32 cellular contexts compared by ENCODE assay signal in the genomic region with DNA sequence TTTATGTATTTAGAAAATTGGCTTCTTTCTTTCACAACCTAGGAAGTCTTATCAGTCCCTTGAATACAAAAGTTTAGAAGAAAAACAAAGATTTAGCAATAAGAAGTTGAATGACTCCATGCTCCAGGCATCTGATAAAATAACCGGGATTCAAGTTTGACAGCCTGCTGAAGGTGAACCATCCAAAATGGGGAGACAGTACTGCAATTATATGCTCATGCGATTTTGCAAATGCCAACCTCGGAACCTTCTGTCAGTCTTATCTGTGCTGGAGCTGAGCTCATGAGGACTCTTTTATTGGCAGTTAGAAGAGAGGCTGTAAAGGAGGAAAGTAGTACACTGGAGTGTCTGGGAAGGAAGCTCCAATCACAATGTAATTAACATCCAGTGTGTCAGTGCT.
A peak's percentile ranks its signal among the peaks of the same experiment; 100 is the strongest.
DNase-seq lines count a peak whose midpoint lies in the region; ATAC-seq and TF ChIP-seq lines count a peak whose summit lies in the region.
"Had no signal": no experiment of that assay in that cellular context is flagged by ENCODE, and none has a peak within 500 bp of the region (broad histone marks: within the 10 kb centered on the region; RNA-seq: fewer than 3 reads in every experiment).

No MANE protein-coding gene starts in this region.

- H2AFZ ChIP-seq in ACC112 (ENCODE audit: low read length, unreplicated experiment) (no peak overlapping the region), HCT116 (ENCODE audit: low read depth, low read length, poor library complexity, severe bottlenecking) (no peak overlapping the region)

- H3K27me3 ChIP-seq in ACC112 (ENCODE audit: insufficient read depth, low read length) (no peaks in the 10 kb centered on the region), HCT116 (ENCODE audit: insufficient read depth, low read length) (no peaks in the 10 kb centered on the region)
- H3K27me3 ChIP-seq: dorsolateral prefrontal cortex, left lung, SJSA1, stomach, transverse colon had no signal

- TSS peak; percentile 44 for BruUV-seq in HCT116 (replicated peaks; lab: Mats Ljungman, UMichigan)

- RAD21 ChIA-PET in HCT116 (lab: Charles Lee; ENCODE audit: low non-redundant PET in 1 of 2, low total read pairs in 2 of 2, uncharacterized antibody in 2 of 2, unreplicated experiment in 2 of 2) = no interaction called here

- no peak for TF ChIP-seq POLR2A in HCT116 (IDR thresholded peaks at IDR 0.05; ENCODE audit: borderline replicate concordance, extremely low read depth, insufficient read depth, insufficient read length)

- no peaks in the 10 kb centered on the region for H4K20me1 ChIP-seq in HCT116 (ENCODE audit: insufficient read depth)

- H3K4me2 ChIP-seq in HCT116 (ENCODE audit: low read length) = no peak overlapping the region

- H3K9me2 ChIP-seq in HCT116 (ENCODE audit: insufficient read depth) = no peaks in the 10 kb centered on the region

- intact Hi-C loops in HCT116 (cut with micrococcal nuclease) = no loop called here
- intact Hi-C loops in left colon (cut with DNase I, micrococcal nuclease) = no loop called here

- TF ChIP-seq RAD21 in HCT116 (IDR thresholded peaks at IDR 0.05; ENCODE audit: low read depth) = no peak

- peak overlapping the region; percentile 16; the same call in 1 of the 2 replicates for H3K27ac ChIP-seq in ACC112 (ENCODE audit: low read depth, low read length)
- no peak overlapping the region for H3K27ac ChIP-seq in HCT116 (ENCODE audit: low read depth, low read length)
- H3K27ac ChIP-seq: C4-2B, left lung, SJSA1, skin epidermis, stomach, transverse colon had no signal

- H3K4me1 ChIP-seq in ACC112 (ENCODE audit: control insufficient read depth, insufficient read depth, low read length, unreplicated experiment) (peaks cover 21% of the 10 kb centered on the region), HCT116 (ENCODE audit: control insufficient read depth in 1 of 2, insufficient read depth in 2 of 2, low read length in 2 of 2) (no peaks in the 10 kb centered on the region)
- H3K4me1 ChIP-seq: SJSA1 had no signal

- H3K79me2 ChIP-seq in ACC112 (ENCODE audit: control insufficient read depth, insufficient read depth, low read length, unreplicated experiment) (peaks cover 16% of the 10 kb centered on the region), HCT116 (ENCODE audit: insufficient read depth, low read length) (no peaks in the 10 kb centered on the region)

- CTCF ChIA-PET in HCT116 (lab: Charles Lee) = no interaction called here

- TF ChIP-seq CTCF in HCT116 (IDR thresholded peaks at IDR 0.05 in 2 of 3, conservative IDR thresholded peaks at IDR 0.05 in 1 of 3; ENCODE audit: borderline replicate concordance in 1 of 3, insufficient read depth in 1 of 3, low read depth in 2 of 3, low read length in 2 of 3) (no peak), cardiac fibroblast (IDR thresholded peaks at IDR 0.05; ENCODE audit: low read depth, low read length) (no peak)

- H3K36me3 ChIP-seq in ACC112 (ENCODE audit: insufficient read depth, low read length) (peaks cover 38% of the 10 kb centered on the region), HCT116 (ENCODE audit: control insufficient read depth in 1 of 2, insufficient read depth in 2 of 2, low read length in 2 of 2) (no peaks in the 10 kb centered on the region)

- ATAC-seq in HCT116 (no peak), left colon (peak; percentile 80), GM21737 (IDR thresholded peaks at IDR 0.05; ENCODE audit: unreplicated experiment) (no peak)
- ATAC-seq: activated T-helper 17 cell treated with anti-CD3 and anti-CD28 coated beads, Interleukin-2, amount 50 U/mL, for 72 hours; left lung; naive thymus-derived CD8-positive, alpha-beta T cell had no signal

- no peak overlapping the region for H3K9ac ChIP-seq in HCT116 (ENCODE audit: low read length)

- H3K9me3 ChIP-seq in HCT116 (ENCODE audit: control insufficient read depth in 1 of 2, insufficient read depth in 1 of 2, low read depth in 1 of 2, low read length in 2 of 2) = no peaks in the 10 kb centered on the region
- H3K9me3 ChIP-seq: left lung, SJSA1, stomach, transverse colon had no signal

- H3K4me3 ChIP-seq in ACC112 (ENCODE audit: low read depth, low read length) (no peak overlapping the region), HCT116 (replicated peaks in 1 of 2; ENCODE audit: low read depth in 1 of 2, low read length in 2 of 2) (no peak overlapping the region), cardiac fibroblast (replicated peaks in 1 of 2; ENCODE audit: low read depth in 2 of 2, low read length in 2 of 2) (no peak overlapping the region)
- H3K4me3 ChIP-seq: left lung, SJSA1, skin epidermis, stomach, transverse colon had no signal

- POLR2A ChIA-PET in HCT116 (lab: Charles Lee) = no interaction called here

- DNase-seq in HCT116 (ENCODE audit: low read depth, low spot score) (no peak), cardiac fibroblast (ENCODE audit: low read depth in 2 of 2) (peak; percentile 41 to 51), left colon (no peak), H4 (ENCODE audit: low spot score) (no peak), SHP77 treated with DMSO at 0.1 percent for 48 hours (lab: John Stamatoyannopoulos, UW) (no peak)
- no peak for DNase-seq in stimulated activated naive CD4-positive, alpha-beta T cell (lab: John Stamatoyannopoulos, UW)
- DNase-seq: activated CD4-positive, alpha-beta T cell treated with anti-CD3 and anti-CD28 coated beads, Interleukin-2, amount 50 U/mL, for 4 hours; activated CD4-positive, CD25-positive, alpha-beta regulatory T cell; activated CD8-positive, alpha-beta memory T cell treated with anti-CD3 and anti-CD28 coated beads, Interleukin-2, amount 50 U/mL, for 4 hours; aorta; cerebellar nuclear complex; DMS79 treated with DMSO at 0.1 percent for 48 hours; dorsolateral prefrontal cortex; hypothalamus; immature natural killer cell; left lung; midbrain; naive thymus-derived CD8-positive, alpha-beta T cell; NCI-H2029; NCI-H345; NCI-H748 treated with DMSO at 0.1 percent for 48 hours; occipital lobe; stimulated activated CD8-positive, alpha-beta memory T cell treated with anti-CD3 and anti-CD28 coated beads, Interleukin-4, amount 100 ng/mL, for 48 hours; stomach; T-helper 1 cell; transverse colon had no signal

TF ChIP-seq in HCT116, 20 proteins besides CTCF, POLR2A, EP300 and RAD21:
- no peak for TF ChIP-seq FOSL1 (IDR thresholded peaks at IDR 0.05; ENCODE audit: low read depth)
- no peak for TF ChIP-seq ELF1 (IDR thresholded peaks at IDR 0.05; ENCODE audit: borderline replicate concordance, low read depth)
TF ChIP-seq in HCT116: peak in this region for 0.

Comparison
In these comparisons a context has a peak if more than half of its experiments do, and no peak if none do; other contexts are left out.
1. DNase-seq: peak in cardiac fibroblast (2 of 2); none in HCT116 (single experiment), left colon (0 of 2), stimulated activated naive CD4-positive, alpha-beta T cell (0 of 6), H4 (single experiment) and SHP77 treated with DMSO at 0.1 percent for 48 hours (single experiment).